In genomic region chr16:86073103-86073625, GRCh38 we compare ENCODE assay signal across 15 cellular contexts.
DNase-seq lines count a peak whose midpoint lies in the region; ATAC-seq, FAIRE-seq and TF ChIP-seq lines count a peak whose summit lies in the region.
"Had no signal": no experiment of that assay in that cellular context is flagged by ENCODE, and none has a peak within 500 bp of the region (broad histone marks: within the 10 kb centered on the region; RNA-seq: fewer than 3 reads in every experiment).

No MANE protein-coding gene starts in this region.

- TF ChIP-seq CTCF in CD4-positive, alpha-beta T cell (IDR thresholded peaks at IDR 0.05) = peak; percentile 3
- TF ChIP-seq CTCF in LNCAP (IDR thresholded peaks at IDR 0.05) (0 out of 2 replicates have a peak, but pooled peaks have one; percentile 21), H1 (IDR thresholded peaks at IDR 0.05; ENCODE audit: control extremely low read depth in 1 of 3, insufficient read depth in 1 of 3, low read depth in 1 of 3, low read length in 3 of 3) (no peak), osteocyte (IDR thresholded peaks at IDR 0.05) (peak; percentile 23), tibial artery (IDR thresholded peaks at IDR 0.05) (no peak)

- intact Hi-C loops in CD4-positive, alpha-beta T cell (cut with DNase I, micrococcal nuclease) = no loop called here
- intact Hi-C loops in tibial artery (cut with DNase I; ENCODE audit: low total_unique reads) = no loop called here

- no peak overlapping the region for H3K4me3 Mint-ChIP-seq in CD4-positive, alpha-beta T cell
- H3K4me3 Mint-ChIP-seq in osteocyte (ENCODE audit: unreplicated experiment) = no peak overlapping the region
- no peak overlapping the region for H3K4me3 Mint-ChIP-seq in stimulated activated effector memory CD8-positive, alpha-beta T cell treated with anti-CD3 and anti-CD28 coated beads, Interleukin-12 subunit alpha, Interleukin-12 subunit beta, amount 100 ng/mL, for 72 hours
- H3K4me3 Mint-ChIP-seq: activated naive CD4-positive, alpha-beta T cell treated with anti-CD3 and anti-CD28 coated beads, Interleukin-2, amount 50 U/mL, for 24 hours; activated T-helper 17 cell treated with anti-CD3 and anti-CD28 coated beads, Interleukin-2, amount 50 U/mL, for 72 hours; stimulated activated memory B cell treated with anti-CD40 and anti-IgM and Interleukin-4, amounts not matched to agents 10 μg/mL and 1 μg/mL and 100 μg/mL, for 72 hours; T-helper 1 cell treated with Interleukin-12 subunit alpha and Interleukin-12 subunit beta and Interleukin-4 antibody, amounts not matched to agents 30 μg/mL and 1 μg/mL, for 36 hours had no signal

- H4K8ac ChIP-seq in H1 (ENCODE audit: extremely low read depth, insufficient read depth, low read length) = no peak overlapping the region; the same call in 1 of the 2 replicates

- H2BK15ac ChIP-seq in H1 (ENCODE audit: low read length) = peak overlapping the region; percentile 12; the same call in 1 of the 2 replicates

- no peak for TF ChIP-seq RAD21 in H1 (IDR thresholded peaks at IDR 0.05 in 1 of 2, conservative IDR thresholded peaks at IDR 0.05 in 1 of 2; ENCODE audit: low read depth in 2 of 2, low read length in 2 of 2)

- WGBS in H1 (ENCODE audit: extremely low coverage in 1 of 2, insufficient coverage in 1 of 2, insufficient read length in 1 of 2, insufficient replicate concordance in 2 of 2, low coverage in 1 of 2, low lambda C conversion rate in 2 of 2, missing lambda C conversion rate in 1 of 2), 2 experiments = 72% methylated on average over 10 of the region's 11 CpGs; no CpG with 5 or more reads in 1 of the 2 experiments

- H2BK12ac ChIP-seq in H1 (ENCODE audit: low read depth, low read length) = no peak overlapping the region; the same call in 1 of the 2 replicates

- H3K36me3 ChIP-seq in H1 (ENCODE audit: control insufficient read depth in 2 of 4, insufficient read depth in 4 of 4, low read length in 3 of 4) (no peaks in the 10 kb centered on the region), tibial artery (no peaks in the 10 kb centered on the region)
- H3K36me3 ChIP-seq: cardiac muscle cell, vagina had no signal

- no peak overlapping the region for H2BK5ac ChIP-seq in H1 (ENCODE audit: low read depth, low read length)

- no peaks in the 10 kb centered on the region for H3K9me3 ChIP-seq in CD4-positive, alpha-beta T cell (ENCODE audit: control insufficient read depth, low read length)
- H3K9me3 ChIP-seq in H1 (ENCODE audit: insufficient read depth in 2 of 2, low read depth in 1 of 2, low read length in 1 of 2) (no peaks in the 10 kb centered on the region), tibial artery (no peaks in the 10 kb centered on the region)
- H3K9me3 ChIP-seq: vagina had no signal

- H3K4me1 Mint-ChIP-seq in CD4-positive, alpha-beta T cell (ENCODE audit: low read depth) = no peaks in the 10 kb centered on the region
- no peaks in the 10 kb centered on the region for H3K4me1 Mint-ChIP-seq in osteocyte (ENCODE audit: unreplicated experiment)
- no peaks in the 10 kb centered on the region for H3K4me1 Mint-ChIP-seq in stimulated activated effector memory CD8-positive, alpha-beta T cell treated with anti-CD3 and anti-CD28 coated beads, Interleukin-12 subunit alpha, Interleukin-12 subunit beta, amount 100 ng/mL, for 72 hours
- H3K4me1 Mint-ChIP-seq: activated naive CD4-positive, alpha-beta T cell treated with anti-CD3 and anti-CD28 coated beads, Interleukin-2, amount 50 U/mL, for 24 hours; activated T-helper 17 cell treated with anti-CD3 and anti-CD28 coated beads, Interleukin-2, amount 50 U/mL, for 72 hours; stimulated activated memory B cell treated with anti-CD40 and anti-IgM and Interleukin-4, amounts not matched to agents 10 μg/mL and 1 μg/mL and 100 μg/mL, for 72 hours had no signal

- no peaks in the 10 kb centered on the region for H3K9me3 Mint-ChIP-seq in CD4-positive, alpha-beta T cell
- no peaks in the 10 kb centered on the region for H3K9me3 Mint-ChIP-seq in osteocyte (ENCODE audit: unreplicated experiment)
- no peaks in the 10 kb centered on the region for H3K9me3 Mint-ChIP-seq in stimulated activated effector memory CD8-positive, alpha-beta T cell treated with anti-CD3 and anti-CD28 coated beads, Interleukin-12 subunit alpha, Interleukin-12 subunit beta, amount 100 ng/mL, for 72 hours
- H3K9me3 Mint-ChIP-seq: activated naive CD4-positive, alpha-beta T cell treated with anti-CD3 and anti-CD28 coated beads, Interleukin-2, amount 50 U/mL, for 24 hours; activated T-helper 17 cell treated with anti-CD3 and anti-CD28 coated beads, Interleukin-2, amount 50 U/mL, for 72 hours; stimulated activated memory B cell treated with anti-CD40 and anti-IgM and Interleukin-4, amounts not matched to agents 10 μg/mL and 1 μg/mL and 100 μg/mL, for 72 hours; T-helper 1 cell treated with Interleukin-12 subunit alpha and Interleukin-12 subunit beta and Interleukin-4 antibody, amounts not matched to agents 30 μg/mL and 1 μg/mL, for 36 hours had no signal

- H3K4me3 ChIP-seq in H1 (ENCODE audit: extremely low read depth in 1 of 4, insufficient read depth in 2 of 4, low read depth in 3 of 4, low read length in 4 of 4) (no peak overlapping the region), tibial artery (no peak overlapping the region)
- H3K4me3 ChIP-seq: cardiac muscle cell, vagina had no signal

- H2BK20ac ChIP-seq in H1 (ENCODE audit: low read length) = peak overlapping the region; percentile 15; the same call in 1 of the 2 replicates

- H4K20me1 ChIP-seq in H1 (replicated peaks in 1 of 2; ENCODE audit: control insufficient read depth in 1 of 2, insufficient read depth in 2 of 2, low read length in 2 of 2) = peaks cover 0 to 2% of the 10 kb centered on the region in 2 experiments

- no peak for DNase-seq in CD4-positive, alpha-beta T cell
- no peak for DNase-seq in H1 (ENCODE audit: low read depth in 1 of 2, low spot score in 2 of 2)
- DNase-seq in osteocyte (ENCODE audit: extremely low spot score, unreplicated experiment) = no peak
- DNase-seq in stimulated activated effector memory CD8-positive, alpha-beta T cell treated with anti-CD3 and anti-CD28 coated beads, Interleukin-12 subunit alpha, Interleukin-12 subunit beta, amount 100 ng/mL, for 72 hours (ENCODE audit: low spot score in 2 of 2) = no peak
- DNase-seq in tibial artery = no peak

- no peak overlapping the region for H3K27ac Mint-ChIP-seq in CD4-positive, alpha-beta T cell
- no peak overlapping the region for H3K27ac Mint-ChIP-seq in osteocyte (ENCODE audit: unreplicated experiment)
- H3K27ac Mint-ChIP-seq in stimulated activated effector memory CD8-positive, alpha-beta T cell treated with anti-CD3 and anti-CD28 coated beads, Interleukin-12 subunit alpha, Interleukin-12 subunit beta, amount 100 ng/mL, for 72 hours = no peak overlapping the region
- H3K27ac Mint-ChIP-seq: activated naive CD4-positive, alpha-beta T cell treated with anti-CD3 and anti-CD28 coated beads, Interleukin-2, amount 50 U/mL, for 24 hours; activated T-helper 17 cell treated with anti-CD3 and anti-CD28 coated beads, Interleukin-2, amount 50 U/mL, for 72 hours; stimulated activated memory B cell treated with anti-CD40 and anti-IgM and Interleukin-4, amounts not matched to agents 10 μg/mL and 1 μg/mL and 100 μg/mL, for 72 hours; T-helper 1 cell treated with Interleukin-12 subunit alpha and Interleukin-12 subunit beta and Interleukin-4 antibody, amounts not matched to agents 30 μg/mL and 1 μg/mL, for 36 hours had no signal

- H3K27ac ChIP-seq in CD4-positive, alpha-beta T cell (ENCODE audit: low read depth, low read length) = no peak overlapping the region
- H3K27ac ChIP-seq in H1 (ENCODE audit: low read depth, low read length) (no peak overlapping the region), tibial artery (no peak overlapping the region)
- H3K27ac ChIP-seq: cardiac muscle cell, vagina had no signal

- no peak overlapping the region for H4K5ac ChIP-seq in H1 (ENCODE audit: insufficient read length, low read depth, low read length)

- no peak overlapping the region for H3K56ac ChIP-seq in H1 (replicated peaks; ENCODE audit: insufficient read length, low read depth, low read length)

- no peak overlapping the region for H2AFZ ChIP-seq in H1 (ENCODE audit: low read length)

- H3K4me2 ChIP-seq in H1 (ENCODE audit: insufficient read depth in 1 of 2, low read depth in 2 of 2, low read length in 2 of 2) = no peak overlapping the region

- TF ChIP-seq POLR2A in H1 (IDR thresholded peaks at IDR 0.05; ENCODE audit: control extremely low read depth in 1 of 2, low read depth in 2 of 2, low read length in 2 of 2) = no peak

- H3K4me1 ChIP-seq in H1 (replicated peaks in 1 of 4; ENCODE audit: control insufficient read depth in 3 of 4, insufficient read depth in 4 of 4, low read length in 3 of 4) = peaks cover 2 to 15% (median 5%) of the 10 kb centered on the region in 4 experiments; a peak in 6 of 7 replicates
- H3K4me1 ChIP-seq in tibial artery = no peaks in the 10 kb centered on the region
- H3K4me1 ChIP-seq: vagina had no signal

- peaks cover 43% of the 10 kb centered on the region for H3K27me3 Mint-ChIP-seq in CD4-positive, alpha-beta T cell
- H3K27me3 Mint-ChIP-seq in osteocyte (ENCODE audit: unreplicated experiment) = peaks cover 69% of the 10 kb centered on the region

- 0 out of 2 replicates have a peak overlapping the region, but pooled peaks have one; percentile 10 for H2AK5ac ChIP-seq in H1 (ENCODE audit: low read depth, low read length)

- H3K4ac ChIP-seq in H1 (replicated peaks; ENCODE audit: insufficient read length, low read depth, low read length) = no peak overlapping the region

- FAIRE-seq in H1 (lab: Jason Lieb, UNC) = no peak
- FAIRE-seq: RCC 7860 had no signal

- no peak for TF ChIP-seq EP300 in H1 (IDR thresholded peaks at IDR 0.05; ENCODE audit: borderline replicate concordance in 1 of 2, low read depth in 2 of 2, low read length in 2 of 2)

- H4K91ac ChIP-seq in H1 (replicated peaks; ENCODE audit: insufficient read length, low read length) = no peak overlapping the region

- H2BK120ac ChIP-seq in H1 (replicated peaks; ENCODE audit: low read depth, low read length) = no peak overlapping the region

- H3K27me3 ChIP-seq in CD4-positive, alpha-beta T cell (ENCODE audit: control insufficient read depth, insufficient read depth, low read length) = peaks cover 15% of the 10 kb centered on the region
- H3K27me3 ChIP-seq in H1 (replicated peaks in 1 of 4; ENCODE audit: control insufficient read depth in 3 of 4, extremely low read depth in 1 of 4, insufficient read depth in 3 of 4, low read length in 3 of 4) (peaks cover 0 to 2% (median 0%) of the 10 kb centered on the region in 4 experiments; a peak in 2 of 7 replicates), tibial artery (peaks cover 0 to 80% of the 10 kb centered on the region in 2 donors)
- H3K27me3 ChIP-seq: cardiac muscle cell, vagina had no signal

- H3K23ac ChIP-seq in H1 (ENCODE audit: insufficient read length) = no peak overlapping the region

- no peak overlapping the region for H3K14ac ChIP-seq in H1 (ENCODE audit: insufficient read length)

- POLR2A ChIA-PET in CD4-positive, alpha-beta T cell (lab: Charles Lee) = no interaction called here
- POLR2A ChIA-PET in H1 (lab: Charles Lee; ENCODE audit: partially characterized antibody) = no interaction called here

- no peak for ATAC-seq in CD4-positive, alpha-beta T cell (ENCODE audit: poor library complexity)
- ATAC-seq in HG03280 (IDR thresholded peaks at IDR 0.05; ENCODE audit: unreplicated experiment) = no peak
- ATAC-seq in stimulated activated effector memory CD8-positive, alpha-beta T cell treated with anti-CD3 and anti-CD28 coated beads, Interleukin-12 subunit alpha, Interleukin-12 subunit beta, amount 100 ng/mL, for 72 hours = no peak
- no peak for ATAC-seq in GM21423 (IDR thresholded peaks at IDR 0.05; ENCODE audit: unreplicated experiment)
- ATAC-seq: activated T-helper 17 cell treated with anti-CD3 and anti-CD28 coated beads, Interleukin-2, amount 50 U/mL, for 72 hours; stimulated activated memory B cell treated with anti-CD40 and anti-IgM and Interleukin-4, amounts not matched to agents 10 μg/mL and 1 μg/mL and 100 μg/mL, for 72 hours had no signal

- no peaks in the 10 kb centered on the region for H3K23me2 ChIP-seq in H1 (ENCODE audit: low read depth, low read length)

- H3K79me2 ChIP-seq in H1 (ENCODE audit: control insufficient read depth in 1 of 2, insufficient read depth in 2 of 2, low read length in 2 of 2) = no peaks in the 10 kb centered on the region

- CTCF ChIA-PET in CD4-positive, alpha-beta T cell (lab: Charles Lee) = interaction anchor here (0.7 kb wide), 1 partner anchor 227 kb away, joined by 4 read pairs; no protein-coding TSS in a partner anchor
- CTCF ChIA-PET in H1 (lab: Charles Lee; ENCODE audit: partially characterized antibody) = interaction anchor here (0.6 to 4.9 kb wide), 54 partner anchors 9 to 991 kb away, joined by 3 to 75 read pairs (median 3); no protein-coding TSS in a partner anchor

- H3K79me1 ChIP-seq in H1 (ENCODE audit: low read depth, low read length) = no peaks in the 10 kb centered on the region

- no peaks in the 10 kb centered on the region for H3K36me3 Mint-ChIP-seq in CD4-positive, alpha-beta T cell (ENCODE audit: low read depth)
- no peaks in the 10 kb centered on the region for H3K36me3 Mint-ChIP-seq in osteocyte (ENCODE audit: unreplicated experiment)
- H3K36me3 Mint-ChIP-seq in stimulated activated effector memory CD8-positive, alpha-beta T cell treated with anti-CD3 and anti-CD28 coated beads, Interleukin-12 subunit alpha, Interleukin-12 subunit beta, amount 100 ng/mL, for 72 hours = no peaks in the 10 kb centered on the region
- H3K36me3 Mint-ChIP-seq: activated naive CD4-positive, alpha-beta T cell treated with anti-CD3 and anti-CD28 coated beads, Interleukin-2, amount 50 U/mL, for 24 hours; stimulated activated memory B cell treated with anti-CD40 and anti-IgM and Interleukin-4, amounts not matched to agents 10 μg/mL and 1 μg/mL and 100 μg/mL, for 72 hours had no signal

- no peak overlapping the region for H3K18ac ChIP-seq in H1 (ENCODE audit: extremely low read depth, low read length)

- no peak overlapping the region for H3K9ac ChIP-seq in H1 (replicated peaks in 1 of 4; ENCODE audit: extremely low read depth in 1 of 4, low read depth in 3 of 4, low read length in 3 of 4)

Comparison
In these comparisons a context has a peak if more than half of its experiments do, and no peak if none do; other contexts are left out.
1. CTCF ChIP-seq: peak in CD4-positive, alpha-beta T cell (single experiment), LNCAP (single experiment) and osteocyte (single experiment); none in H1 (0 of 3) and tibial artery (0 of 2).